Comparison of ENCODE assay signal across 8 cellular contexts in the genomic region with DNA sequence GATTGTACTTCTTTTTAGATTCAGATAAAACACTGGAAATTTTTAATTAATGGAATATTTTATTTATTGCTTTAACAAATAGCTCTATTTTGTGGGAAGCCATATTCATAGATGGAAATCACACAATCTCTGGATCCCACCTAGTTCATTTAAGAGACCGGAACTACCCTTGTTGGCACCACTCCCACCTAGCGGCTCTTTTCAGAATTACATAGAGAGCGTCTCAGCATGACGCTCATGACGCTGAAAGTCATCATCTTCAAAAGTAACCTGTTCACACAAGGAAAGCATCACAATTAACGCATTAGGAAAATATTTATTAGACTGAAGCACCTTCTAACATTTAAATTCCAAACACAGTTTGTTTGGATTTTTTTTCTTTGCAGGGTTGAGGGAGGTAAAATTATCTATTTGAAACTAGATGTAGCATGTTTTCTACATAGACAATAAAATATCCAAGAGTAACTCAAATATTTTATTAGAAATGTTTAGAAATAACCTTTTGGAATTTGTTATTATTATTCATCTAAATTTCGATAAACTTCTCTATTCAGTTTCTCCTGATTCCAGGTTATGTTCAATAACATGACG.
DNase-seq lines count a peak whose midpoint lies in the region; ATAC-seq and TF ChIP-seq lines count a peak whose summit lies in the region.

No MANE protein-coding gene starts in this region.

- BruUV-seq in mammary epithelial cell (replicated peaks; lab: Mats Ljungman, UMichigan), result no TSS peak

- in situ Hi-C loops in mammary epithelial cell (cut with MboI; ENCODE audit: low sequenced_read_pairs in 2 of 2) (no loop called here), G401 (cut with HindIII; ENCODE audit: low sequenced_read_pairs) (no loop called here)

- H3K4me3 Mint-ChIP-seq in progenitor cell of endocrine pancreas (ENCODE audit: low read depth), result no peak overlapping the region

- CTCF ChIA-PET in mammary epithelial cell (lab: Charles Lee; ENCODE audit: low non-redundant PET), result no interaction called here

- dilution Hi-C loops in mammary epithelial cell (cut with HindIII; ENCODE audit: low sequenced_read_pairs), result no loop called here

- H3K4me1 Mint-ChIP-seq in progenitor cell of endocrine pancreas (ENCODE audit: low read depth), result peaks cover 1% of the 10 kb centered on the region

- no peaks in the 10 kb centered on the region for H3K9me3 ChIP-seq in mammary epithelial cell (replicated peaks; ENCODE audit: insufficient read depth, low read length)

- no peaks in the 10 kb centered on the region for H4K20me1 ChIP-seq in mammary epithelial cell (ENCODE audit: insufficient read depth, low read length)

- TF ChIP-seq CTCF in C4-2B (conservative IDR thresholded peaks at IDR 0.05), result peak; percentile 84
- peak; percentile 73 for TF ChIP-seq CTCF in mammary epithelial cell (conservative IDR thresholded peaks at IDR 0.05 in 1 of 2, IDR thresholded peaks at IDR 0.05 in 1 of 2; ENCODE audit: extremely low read depth in 1 of 2, insufficient read depth in 1 of 2, low read depth in 1 of 2, low read length in 2 of 2)
- TF ChIP-seq CTCF in progenitor cell of endocrine pancreas (IDR thresholded peaks at IDR 0.05; ENCODE audit: unreplicated experiment), result peak; percentile 64

- intact Hi-C loops in mammary epithelial cell (cut with micrococcal nuclease), result no loop called here

- ATAC-seq in GM18499 (IDR thresholded peaks at IDR 0.05; ENCODE audit: insufficient read depth, unreplicated experiment), result peak; percentile 94
- ATAC-seq in HG02884 (IDR thresholded peaks at IDR 0.05; ENCODE audit: unreplicated experiment), result peak; percentile 55

- H3K79me2 ChIP-seq in mammary epithelial cell (ENCODE audit: insufficient read depth, low read length), result no peaks in the 10 kb centered on the region

- H3K36me3 ChIP-seq in mammary epithelial cell (ENCODE audit: insufficient read depth, low read length), result no peaks in the 10 kb centered on the region

- no peaks in the 10 kb centered on the region for H3K36me3 Mint-ChIP-seq in progenitor cell of endocrine pancreas (ENCODE audit: insufficient read depth)

- no peak overlapping the region for H3K27ac Mint-ChIP-seq in progenitor cell of endocrine pancreas

- no peaks in the 10 kb centered on the region for H3K27me3 ChIP-seq in mammary epithelial cell (ENCODE audit: insufficient read depth, low read length)

- DNase-seq in NCI-H82 (lab: John Stamatoyannopoulos, UW) (peak; percentile 78), mammary epithelial cell (peak; percentile 9), progenitor cell of endocrine pancreas (ENCODE audit: low spot score, unreplicated experiment) (no peak), Ammon's horn (ENCODE audit: low spot score) (no peak), G401 (ENCODE audit: low spot score) (no peak)

- H3K4me3 ChIP-seq in mammary epithelial cell (replicated peaks in 1 of 3; ENCODE audit: insufficient read depth in 1 of 3, low read depth in 2 of 3, low read length in 3 of 3), result no peak overlapping the region

- no peak overlapping the region for H3K4me2 ChIP-seq in mammary epithelial cell (ENCODE audit: insufficient read depth, low read depth, low read length)

- H3K27ac ChIP-seq in C4-2B, result no peak overlapping the region
- no peak overlapping the region for H3K27ac ChIP-seq in mammary epithelial cell (ENCODE audit: insufficient read depth, low read depth, low read length)

- 17% methylated on average over 8 of the region's 8 CpGs for WGBS in mammary epithelial cell (ENCODE audit: low coverage, missing lambda C conversion rate)

- peaks cover 36% of the 10 kb centered on the region for H3K27me3 Mint-ChIP-seq in progenitor cell of endocrine pancreas

- peaks cover 3% of the 10 kb centered on the region for H3K9me3 Mint-ChIP-seq in progenitor cell of endocrine pancreas (ENCODE audit: low read depth)

- H3K4me1 ChIP-seq in mammary epithelial cell (ENCODE audit: insufficient read depth, low read length), result no peaks in the 10 kb centered on the region

- no peak overlapping the region for H3K9ac ChIP-seq in mammary epithelial cell (ENCODE audit: insufficient read depth, low read length)

- H2AFZ ChIP-seq in mammary epithelial cell (ENCODE audit: low read depth, low read length), result no peak overlapping the region

Comparison
In these comparisons a context has a peak if more than half of its experiments do, and no peak if none do; other contexts are left out.
1. DNase-seq: peak in NCI-H82 (single experiment) and mammary epithelial cell (single experiment); none in progenitor cell of endocrine pancreas (single experiment), Ammon's horn (single experiment) and G401 (single experiment).
2. Peak in every context shown above with its lines, with median percentiles within 50 percentile points of each other: CTCF ChIP-seq.